Comparison of ENCODE assay signal across 11 cellular contexts in the genomic region with DNA sequence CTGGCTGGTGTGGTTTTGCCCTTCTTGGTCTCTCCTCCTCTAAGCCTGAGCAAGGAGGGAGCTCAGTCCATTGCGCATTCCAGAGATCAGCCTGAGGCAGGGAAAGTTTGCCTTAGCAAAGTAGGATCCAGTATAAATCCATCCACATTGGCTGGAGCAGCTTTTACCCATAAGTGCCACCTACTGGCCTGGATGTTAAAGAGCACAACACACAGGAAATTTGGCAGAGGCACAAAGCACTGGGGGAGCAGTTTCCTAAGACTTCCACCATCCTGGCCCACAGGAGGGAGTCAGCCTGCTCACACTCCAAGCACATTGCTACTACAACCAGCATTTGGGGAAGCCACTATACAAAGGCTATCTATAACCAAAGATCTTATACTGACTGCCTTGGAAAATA.
DNase-seq lines count a peak whose midpoint lies in the region; ATAC-seq and TF ChIP-seq lines count a peak whose summit lies in the region.
"Had no signal": no experiment of that assay in that cellular context is flagged by ENCODE, and none has a peak within 500 bp of the region (broad histone marks: within the 10 kb centered on the region; RNA-seq: fewer than 3 reads in every experiment).

No MANE protein-coding gene starts in this region.

- no peak overlapping the region for H3K27ac ChIP-seq in mammary epithelial cell (ENCODE audit: insufficient read depth, low read depth, low read length)
- H3K27ac ChIP-seq in esophagus squamous epithelium: no peak overlapping the region
- H3K27ac ChIP-seq: ascending aorta had no signal

- H3K27ac Mint-ChIP-seq in nephron progenitor cell: no peak overlapping the region

- H3K4me3 Mint-ChIP-seq in nephron progenitor cell: no peak overlapping the region

- no peaks in the 10 kb centered on the region for H3K4me1 ChIP-seq in mammary epithelial cell (ENCODE audit: insufficient read depth, low read length)
- H3K4me1 ChIP-seq in esophagus squamous epithelium: no peaks in the 10 kb centered on the region
- H3K4me1 ChIP-seq: ascending aorta had no signal

- H3K4me1 Mint-ChIP-seq in nephron progenitor cell: no peaks in the 10 kb centered on the region

- no peaks in the 10 kb centered on the region for H3K27me3 ChIP-seq in mammary epithelial cell (ENCODE audit: insufficient read depth, low read length)
- no peaks in the 10 kb centered on the region for H3K27me3 ChIP-seq in esophagus squamous epithelium
- H3K27me3 ChIP-seq: ascending aorta had no signal

- no peaks in the 10 kb centered on the region for H3K79me2 ChIP-seq in mammary epithelial cell (ENCODE audit: insufficient read depth, low read length)

- H3K4me2 ChIP-seq in mammary epithelial cell (ENCODE audit: insufficient read depth, low read depth, low read length): no peak overlapping the region

- DNase-seq in DMS53 (lab: John Stamatoyannopoulos, UW): peak; percentile 17
- no peak for DNase-seq in DMS53 treated with DMSO at 0.1 percent for 48 hours (lab: John Stamatoyannopoulos, UW; ENCODE audit: unreplicated experiment)
- peak; percentile 46 for DNase-seq in mammary epithelial cell
- DNase-seq in nephron progenitor cell: no peak
- no peak for DNase-seq in esophagus squamous epithelium (lab: John Stamatoyannopoulos, UW)
- no peak for DNase-seq in LoVo (ENCODE audit: low spot score)
- DNase-seq: activated CD4-positive, CD25-positive, alpha-beta regulatory T cell treated with anti-CD3 and anti-CD28 coated beads, Interleukin-2, amount 50 U/mL, for 72 hours; NCI-H2081 treated with DMSO at 0.1 percent for 48 hours had no signal

- no peak for TF ChIP-seq POLR2A in esophagus squamous epithelium (IDR thresholded peaks at IDR 0.05)

- no peak for ATAC-seq in HG03135 (IDR thresholded peaks at IDR 0.05; ENCODE audit: unreplicated experiment)

- H3K9me3 ChIP-seq in mammary epithelial cell (replicated peaks; ENCODE audit: insufficient read depth, low read length) (no peaks in the 10 kb centered on the region), esophagus squamous epithelium (no peaks in the 10 kb centered on the region)

- H3K9ac ChIP-seq in mammary epithelial cell (ENCODE audit: insufficient read depth, low read length): no peak overlapping the region

- H4K20me1 ChIP-seq in mammary epithelial cell (ENCODE audit: insufficient read depth, low read length): no peaks in the 10 kb centered on the region

- no peaks in the 10 kb centered on the region for H3K27me3 Mint-ChIP-seq in nephron progenitor cell (ENCODE audit: low read depth, poor library complexity)

- CTCF ChIA-PET in mammary epithelial cell (lab: Charles Lee; ENCODE audit: low non-redundant PET): interaction anchor here (0.6 kb wide), 1 partner anchor 171 kb away, joined by 3 read pairs; no protein-coding TSS in a partner anchor

- dilution Hi-C loops in mammary epithelial cell (cut with HindIII; ENCODE audit: low sequenced_read_pairs): no loop called here

- H2AFZ ChIP-seq in mammary epithelial cell (ENCODE audit: low read depth, low read length): no peak overlapping the region

- in situ Hi-C loops in mammary epithelial cell (cut with MboI; ENCODE audit: low sequenced_read_pairs in 2 of 2): no loop called here

- H3K9me3 Mint-ChIP-seq in nephron progenitor cell: no peaks in the 10 kb centered on the region

- BruUV-seq in mammary epithelial cell (replicated peaks; lab: Mats Ljungman, UMichigan): no TSS peak

- no peaks in the 10 kb centered on the region for H3K36me3 Mint-ChIP-seq in nephron progenitor cell (ENCODE audit: low read depth)

- 80% methylated on average over 1 of the region's 1 CpG for WGBS in mammary epithelial cell (ENCODE audit: low coverage, missing lambda C conversion rate)
- no CpG with 5 or more reads among the region's 1 CpG for WGBS in esophagus squamous epithelium, 2 donors

- TF ChIP-seq CTCF in LNCAP (IDR thresholded peaks at IDR 0.05) (peak; percentile 45; the same call in 1 of the 2 replicates), mammary epithelial cell (conservative IDR thresholded peaks at IDR 0.05 in 1 of 2, IDR thresholded peaks at IDR 0.05 in 1 of 2; ENCODE audit: extremely low read depth in 1 of 2, insufficient read depth in 1 of 2, low read depth in 1 of 2, low read length in 2 of 2) (peak; percentile 59 to 69), nephron progenitor cell (IDR thresholded peaks at IDR 0.05) (peak; percentile 19), esophagus squamous epithelium (IDR thresholded peaks at IDR 0.05) (peak in 1 of 6 experiments; percentile 31)

- no peak overlapping the region for H3K4me3 ChIP-seq in mammary epithelial cell (replicated peaks in 1 of 3; ENCODE audit: insufficient read depth in 1 of 3, low read depth in 2 of 3, low read length in 3 of 3)
- no peak overlapping the region for H3K4me3 ChIP-seq in esophagus squamous epithelium
- H3K4me3 ChIP-seq: ascending aorta had no signal

- no peaks in the 10 kb centered on the region for H3K36me3 ChIP-seq in mammary epithelial cell (ENCODE audit: insufficient read depth, low read length)
- no peaks in the 10 kb centered on the region for H3K36me3 ChIP-seq in esophagus squamous epithelium
- H3K36me3 ChIP-seq: ascending aorta had no signal

- intact Hi-C loops in mammary epithelial cell (cut with micrococcal nuclease) (loop anchor here (2.0 kb wide), 1 partner anchor 103 kb away; no protein-coding TSS in a partner anchor), esophagus squamous epithelium (cut with DNase I) (no loop called here)

Comparison
In these comparisons a context has a peak if more than half of its experiments do, and no peak if none do; other contexts are left out.
1. DNase-seq: peak in DMS53 (single experiment) and mammary epithelial cell (single experiment); none in DMS53 treated with DMSO at 0.1 percent for 48 hours (single experiment), nephron progenitor cell (single experiment), esophagus squamous epithelium (single experiment) and LoVo (single experiment).